In genomic region chr7:117062300-117062699, GRCh38 we compare ENCODE assay signal across 25 cellular contexts.
"Had no signal": no experiment of that assay in that cellular context is flagged by ENCODE, and none has a peak within 500 bp of the region (broad histone marks: within the 10 kb centered on the region; RNA-seq: fewer than 3 reads in every experiment).

No MANE protein-coding gene starts in this region.

- H3K27ac Mint-ChIP-seq: activated B cell treated with CpG ODN at 0.5 μM for 24 hours; activated CD4-positive, alpha-beta T cell treated with anti-CD3 and anti-CD28 coated beads, Interleukin-2, amount 10 ng/mL, durations not matched to agents 24 days and 14 days; activated CD8-positive, alpha-beta T cell treated with anti-CD3 and anti-CD28 coated beads for 36 hours; activated naive CD4-positive, alpha-beta T cell treated with anti-CD3 and anti-CD28 coated beads, Interleukin-2, amount 10 ng/mL, durations not matched to agents 7 days and 5 days; activated naive CD8-positive, alpha-beta T cell treated with anti-CD3 and anti-CD28 coated beads, Interleukin-2, amount 50 U/mL, for 24 hours; activated T-cell treated with anti-CD3 and anti-CD28 coated beads, Interleukin-2, amount 50 U/mL, for 24 hours; nephron progenitor cell had no signal

- FAIRE-seq: endothelial cell of umbilical vein, keratinocyte had no signal

- H3K27ac ChIP-seq: cardiac muscle cell, esophagus muscularis mucosa, left lung had no signal

- DNase-seq: activated B cell treated with CpG ODN at 0.5 μM for 24 hours; activated CD4-positive, alpha-beta T cell treated with anti-CD3 and anti-CD28 coated beads, Interleukin-2, amount 10 ng/mL, durations not matched to agents 24 days and 14 days; activated CD8-positive, alpha-beta T cell treated with anti-CD3 and anti-CD28 coated beads for 36 hours; activated naive CD4-positive, alpha-beta T cell treated with anti-CD3 and anti-CD28 coated beads, Interleukin-2, amount 10 ng/mL, durations not matched to agents 7 days and 5 days; activated naive CD8-positive, alpha-beta T cell treated with anti-CD3 and anti-CD28 coated beads, Interleukin-2, amount 50 U/mL, for 24 hours; activated T-cell treated with anti-CD3 and anti-CD28 coated beads, Interleukin-2, amount 50 U/mL, for 24 hours; dermis blood vessel endothelial cell; effector memory CD4-positive, alpha-beta T cell; hippocampal formation; left lung; nephron progenitor cell; nucleus accumbens; retina; stimulated activated CD4-positive, alpha-beta T cell treated with anti-CD3 and anti-CD28 coated beads, Interleukin-12 subunit alpha, Interleukin-12 subunit beta, amount 100 ng/mL, for 4 hours; stimulated activated CD4-positive, alpha-beta T cell treated with anti-CD3 and anti-CD28 coated beads, Interleukin-1b, Interleukin-23, amount 100 ng/mL, for 48 hours; stimulated activated CD8-positive, alpha-beta memory T cell treated with anti-CD3 and anti-CD28 coated beads, Interleukin-4, amount 100 ng/mL, for 48 hours; stimulated activated naive CD4-positive, alpha-beta T cell; substantia nigra; T-helper 1 cell; T-helper 9 cell; tibial artery had no signal

- H3K9me3 Mint-ChIP-seq: activated B cell treated with CpG ODN at 0.5 μM for 24 hours; activated CD8-positive, alpha-beta T cell treated with anti-CD3 and anti-CD28 coated beads for 36 hours; activated naive CD4-positive, alpha-beta T cell treated with anti-CD3 and anti-CD28 coated beads, Interleukin-2, amount 10 ng/mL, durations not matched to agents 7 days and 5 days; activated naive CD8-positive, alpha-beta T cell treated with anti-CD3 and anti-CD28 coated beads, Interleukin-2, amount 50 U/mL, for 24 hours; activated T-cell treated with anti-CD3 and anti-CD28 coated beads, Interleukin-2, amount 50 U/mL, for 24 hours; nephron progenitor cell had no signal

- H3K36me3 ChIP-seq: cardiac muscle cell, esophagus muscularis mucosa, left lung, tibial artery had no signal

- H3K9me3 ChIP-seq: esophagus muscularis mucosa, left lung, tibial artery had no signal

- H3K27me3 ChIP-seq: cardiac muscle cell, esophagus muscularis mucosa, left lung, tibial artery had no signal

- H3K4me3 ChIP-seq: cardiac muscle cell, esophagus muscularis mucosa, left lung, tibial artery had no signal

- H3K27me3 Mint-ChIP-seq: activated B cell treated with CpG ODN at 0.5 μM for 24 hours; activated CD8-positive, alpha-beta T cell treated with anti-CD3 and anti-CD28 coated beads for 36 hours; activated naive CD8-positive, alpha-beta T cell treated with anti-CD3 and anti-CD28 coated beads, Interleukin-2, amount 50 U/mL, for 24 hours; activated T-cell treated with anti-CD3 and anti-CD28 coated beads, Interleukin-2, amount 50 U/mL, for 24 hours had no signal

- ATAC-seq: activated CD8-positive, alpha-beta T cell treated with anti-CD3 and anti-CD28 coated beads for 36 hours; activated naive CD8-positive, alpha-beta T cell treated with anti-CD3 and anti-CD28 coated beads, Interleukin-2, amount 50 U/mL, for 24 hours; left lung had no signal

- H3K4me3 Mint-ChIP-seq: activated B cell treated with CpG ODN at 0.5 μM for 24 hours; activated CD4-positive, alpha-beta T cell treated with anti-CD3 and anti-CD28 coated beads, Interleukin-2, amount 10 ng/mL, durations not matched to agents 24 days and 14 days; activated CD8-positive, alpha-beta T cell treated with anti-CD3 and anti-CD28 coated beads for 36 hours; activated naive CD4-positive, alpha-beta T cell treated with anti-CD3 and anti-CD28 coated beads, Interleukin-2, amount 10 ng/mL, durations not matched to agents 7 days and 5 days; activated naive CD8-positive, alpha-beta T cell treated with anti-CD3 and anti-CD28 coated beads, Interleukin-2, amount 50 U/mL, for 24 hours; activated T-cell treated with anti-CD3 and anti-CD28 coated beads, Interleukin-2, amount 50 U/mL, for 24 hours; nephron progenitor cell had no signal

- H3K4me1 Mint-ChIP-seq: activated B cell treated with CpG ODN at 0.5 μM for 24 hours; activated CD4-positive, alpha-beta T cell treated with anti-CD3 and anti-CD28 coated beads, Interleukin-2, amount 10 ng/mL, durations not matched to agents 24 days and 14 days; activated naive CD4-positive, alpha-beta T cell treated with anti-CD3 and anti-CD28 coated beads, Interleukin-2, amount 10 ng/mL, durations not matched to agents 7 days and 5 days; nephron progenitor cell had no signal

- H3K36me3 Mint-ChIP-seq: activated naive CD4-positive, alpha-beta T cell treated with anti-CD3 and anti-CD28 coated beads, Interleukin-2, amount 10 ng/mL, durations not matched to agents 7 days and 5 days had no signal
